16 cellular contexts compared by ENCODE assay signal in genomic region chr2:38794235-38794946, GRCh38.
"Had no signal": no experiment of that assay in that cellular context is flagged by ENCODE, and none has a peak within 500 bp of the region (broad histone marks: within the 10 kb centered on the region; RNA-seq: fewer than 3 reads in every experiment).

No MANE protein-coding gene starts in this region.

- H3K4me1 ChIP-seq: esophagus squamous epithelium, parathyroid adenoma, thyroid gland had no signal

- H3K4me1 Mint-ChIP-seq: memory B cell had no signal

- H3K27me3 ChIP-seq: esophagus squamous epithelium, neutrophil, thyroid gland had no signal

- H3K9me3 Mint-ChIP-seq: activated T-helper 1 cell treated with anti-CD3 and anti-CD28 coated beads, Interleukin-12 subunit alpha, Interleukin-12 subunit beta, Interleukin-2, Interleukin-4 antibody, amounts not matched to agents 30 ng/mL and 10 ng/mL and 1 ng/mL, durations not matched to agents 14 hours and 24 hours and 36 hours; memory B cell; naive thymus-derived CD8-positive, alpha-beta T cell had no signal

- H3K9me3 ChIP-seq: esophagus squamous epithelium, left ventricle myocardium inferior, neutrophil, thyroid gland had no signal

- H3K36me3 ChIP-seq: neutrophil, thyroid gland had no signal

- H3K27ac Mint-ChIP-seq: activated naive CD8-positive, alpha-beta T cell; activated T-helper 1 cell treated with anti-CD3 and anti-CD28 coated beads, Interleukin-12 subunit alpha, Interleukin-12 subunit beta, Interleukin-2, Interleukin-4 antibody, amounts not matched to agents 30 ng/mL and 10 ng/mL and 1 ng/mL, durations not matched to agents 14 hours and 24 hours and 36 hours; memory B cell had no signal

- H3K9ac ChIP-seq: parathyroid adenoma had no signal

- H3K4me3 Mint-ChIP-seq: activated naive CD8-positive, alpha-beta T cell; activated T-helper 1 cell treated with anti-CD3 and anti-CD28 coated beads, Interleukin-12 subunit alpha, Interleukin-12 subunit beta, Interleukin-2, Interleukin-4 antibody, amounts not matched to agents 30 ng/mL and 10 ng/mL and 1 ng/mL, durations not matched to agents 14 hours and 24 hours and 36 hours; memory B cell; naive thymus-derived CD8-positive, alpha-beta T cell had no signal

- H2AFZ ChIP-seq: parathyroid adenoma had no signal

- H3K79me2 ChIP-seq: parathyroid adenoma had no signal

- DNase-seq: activated CD4-positive, alpha-beta T cell treated with anti-CD3 and anti-CD28 coated beads, Interleukin-2, amount 50 U/mL, for 48 hours; activated gamma-delta T cell treated with Interleukin-2 at 50 U/mL for 16 hours; effector CD4-positive, alpha-beta T cell; esophagus squamous epithelium; left ventricle myocardium inferior; naive thymus-derived CD8-positive, alpha-beta T cell; stimulated activated CD4-positive, alpha-beta T cell treated with anti-CD3 and anti-CD28 coated beads, Interleukin-12 subunit alpha, Interleukin-12 subunit beta, amount 100 ng/mL, for 4 hours; stimulated activated CD4-positive, alpha-beta T cell treated with anti-CD3 and anti-CD28 coated beads, Interleukin-1b, Interleukin-23, amount 100 ng/mL, for 48 hours; stimulated activated CD8-positive, alpha-beta memory T cell treated with anti-CD3 and anti-CD28 coated beads, Interleukin-4, amount 100 ng/mL, for 48 hours; stimulated activated naive CD4-positive, alpha-beta T cell; thyroid gland had no signal

- H3K4me3 ChIP-seq: esophagus squamous epithelium, left ventricle myocardium inferior, thyroid gland had no signal

- H3K27me3 Mint-ChIP-seq: activated naive CD8-positive, alpha-beta T cell; memory B cell; naive thymus-derived CD8-positive, alpha-beta T cell had no signal

- ATAC-seq: naive thymus-derived CD8-positive, alpha-beta T cell had no signal

- H3K27ac ChIP-seq: esophagus squamous epithelium, left ventricle myocardium inferior, neutrophil, parathyroid adenoma, thyroid gland had no signal
